ENCODE assay signal across 19 cellular contexts in the genomic region with DNA sequence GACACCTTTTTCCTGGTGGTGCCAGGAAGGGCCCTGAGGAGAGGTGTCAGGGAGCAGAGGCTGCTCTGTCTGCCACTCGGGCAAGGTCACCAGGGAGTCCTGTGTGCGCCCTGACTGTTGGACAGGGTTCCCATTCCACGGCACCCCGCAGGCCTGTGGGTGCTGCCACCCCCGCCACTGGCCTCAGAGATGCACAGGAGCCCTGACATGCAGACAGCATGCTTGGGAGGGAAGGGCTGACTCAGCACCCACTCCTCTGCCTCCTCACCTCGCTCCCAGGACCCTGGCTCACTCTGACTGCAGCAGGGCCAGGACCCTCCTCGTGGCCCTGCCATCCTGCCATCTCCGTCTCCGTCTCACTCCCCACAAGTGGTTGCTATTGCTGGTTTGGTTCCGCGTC.
"Had no signal": no experiment of that assay in that cellular context is flagged by ENCODE, and none has a peak within 500 bp of the region (broad histone marks: within the 10 kb centered on the region; RNA-seq: fewer than 3 reads in every experiment).

No MANE protein-coding gene starts in this region.

- H3K4me1 Mint-ChIP-seq: endodermal cell had no signal

- H3K27me3 Mint-ChIP-seq: natural killer cell treated with Interleukin-12 subunit alpha and Interleukin-12 subunit beta and Interleukin-15 and Interleukin-18, amount 100 ng/mL, for 72 hours; type B pancreatic cell had no signal

- H3K4me3 Mint-ChIP-seq: endodermal cell; natural killer cell treated with Interleukin-12 subunit alpha and Interleukin-12 subunit beta and Interleukin-15 and Interleukin-18, amount 100 ng/mL, for 72 hours; type B pancreatic cell had no signal

- H3K27ac Mint-ChIP-seq: endodermal cell, type B pancreatic cell had no signal

- H3K4me3 ChIP-seq: coronary artery, hepatocyte, lung, right atrium auricular region had no signal

- H2AFZ ChIP-seq: hepatocyte had no signal

- DNase-seq: effector CD4-positive, alpha-beta T cell; endodermal cell; foreskin melanocyte; head of caudate nucleus; left colon; left ventricle myocardium superior; mesenchymal stem cell; midbrain; posterior cingulate gyrus; small intestine; stimulated activated CD4-positive, alpha-beta T cell treated with anti-CD3 and anti-CD28 coated beads, Interleukin-12 subunit alpha, Interleukin-12 subunit beta, amount 100 ng/mL, for 4 hours; stimulated activated naive CD4-positive, alpha-beta T cell treated with Interleukin-2 at 50 U/mL for 16 hours had no signal

- H3K4me2 ChIP-seq: hepatocyte had no signal

- H3K27me3 ChIP-seq: hepatocyte, neutrophil, right atrium auricular region had no signal

- H3K4me1 ChIP-seq: right atrium auricular region had no signal

- H3K9me3 Mint-ChIP-seq: endodermal cell; natural killer cell treated with Interleukin-12 subunit alpha and Interleukin-12 subunit beta and Interleukin-15 and Interleukin-18, amount 100 ng/mL, for 72 hours; type B pancreatic cell had no signal

- H3K27ac ChIP-seq: coronary artery, hepatocyte, neutrophil, right atrium auricular region had no signal

- H3K36me3 Mint-ChIP-seq: natural killer cell treated with Interleukin-12 subunit alpha and Interleukin-12 subunit beta and Interleukin-15 and Interleukin-18, amount 100 ng/mL, for 72 hours had no signal

- ATAC-seq: left colon; left ventricle myocardium superior; natural killer cell treated with Interleukin-12 subunit alpha and Interleukin-12 subunit beta and Interleukin-15 and Interleukin-18, amount 100 ng/mL, for 72 hours had no signal

- H3K79me2 ChIP-seq: hepatocyte had no signal
